ENCODE assay signal across 1 cellular context in genomic region chr20:46363874-46364669, GRCh38.
TF ChIP-seq lines count a peak whose summit lies in the region.

No MANE protein-coding gene starts in this region.

TF ChIP-seq in HEK293, 187 proteins besides CTCF, POLR2A, EP300 and RAD21 (continued from another document and continues in another):
- peak; percentile 74; the same call in 1 of the 2 replicates for TF ChIP-seq ZSCAN5A (tag by site-specific recombination; IDR thresholded peaks at IDR 0.05)
- TF ChIP-seq HOXC10 (CRISPR knock-in tag; IDR thresholded peaks at IDR 0.05) = no peak
- TF ChIP-seq ZNF626 (tag by site-specific recombination; IDR thresholded peaks at IDR 0.05) = no peak
- no peak for TF ChIP-seq OSR2 (tag by site-specific recombination; IDR thresholded peaks at IDR 0.05)
- TF ChIP-seq ZNF302 (tag by site-specific recombination; IDR thresholded peaks at IDR 0.05; ENCODE audit: low read depth) = no peak
- no peak for TF ChIP-seq ZNF530 (tag by site-specific recombination; IDR thresholded peaks at IDR 0.05; ENCODE audit: low read depth)
- TF ChIP-seq BCL6B (tag by site-specific recombination; IDR thresholded peaks at IDR 0.05) = no peak
- no peak for TF ChIP-seq PRDM6 (tag by site-specific recombination; IDR thresholded peaks at IDR 0.05)
- TF ChIP-seq TRIM28 (IDR thresholded peaks at IDR 0.05; ENCODE audit: borderline replicate concordance, low read length) = peak; percentile 25; the same call in 1 of the 2 replicates
- TF ChIP-seq ZNF624 (tag by site-specific recombination; IDR thresholded peaks at IDR 0.05) = no peak
- no peak for TF ChIP-seq ZNF354C (tag by site-specific recombination; IDR thresholded peaks at IDR 0.05; ENCODE audit: borderline replicate concordance, low read depth)
- peak; percentile 61 for TF ChIP-seq ZBTB26 (tag by site-specific recombination; optimal IDR thresholded peaks at IDR 0.05)
- TF ChIP-seq ZEB2 (tag by site-specific recombination; IDR thresholded peaks at IDR 0.05) = peak; percentile 73
- TF ChIP-seq ZBTB21 (tag by site-specific recombination; IDR thresholded peaks at IDR 0.05) = peak; percentile 77
- no peak for TF ChIP-seq SCRT1 (tag by site-specific recombination; IDR thresholded peaks at IDR 0.05; ENCODE audit: borderline replicate concordance)
- no peak for TF ChIP-seq ZNF114 (tag by site-specific recombination; IDR thresholded peaks at IDR 0.05)
- TF ChIP-seq ZNF416 (tag by site-specific recombination; IDR thresholded peaks at IDR 0.05) = no peak
- peak; percentile 93 for TF ChIP-seq ZXDB (tag by site-specific recombination; IDR thresholded peaks at IDR 0.05)
- TF ChIP-seq MZF1 (tag by site-specific recombination; IDR thresholded peaks at IDR 0.05; ENCODE audit: borderline replicate concordance) = no peak
- TF ChIP-seq ZNF16 (tag by site-specific recombination; IDR thresholded peaks at IDR 0.05; ENCODE audit: low read depth) = no peak
- TF ChIP-seq ZNF843 (tag by site-specific recombination; IDR thresholded peaks at IDR 0.05) = peak; percentile 67; the same call in 1 of the 2 replicates
- no peak for TF ChIP-seq ZBTB1 (tag by site-specific recombination; IDR thresholded peaks at IDR 0.05)
- TF ChIP-seq ZNF701 (tag by site-specific recombination; IDR thresholded peaks at IDR 0.05) = no peak
- peak; percentile 32; the same call in 1 of the 2 replicates for TF ChIP-seq ZNF366 (tag by site-specific recombination; conservative IDR thresholded peaks at IDR 0.05)
- TF ChIP-seq ZNF692 (tag by site-specific recombination; IDR thresholded peaks at IDR 0.05) = peak; percentile 78; the same call in 1 of the 2 replicates
- TF ChIP-seq ZNF324 (tag by site-specific recombination; IDR thresholded peaks at IDR 0.05) = peak; percentile 78; the same call in 1 of the 2 replicates
- TF ChIP-seq ZNF544 (tag by site-specific recombination; IDR thresholded peaks at IDR 0.05) = no peak
- TF ChIP-seq ZNF768 (tag by site-specific recombination; IDR thresholded peaks at IDR 0.05) = no peak
- TF ChIP-seq ZFHX2 (tag by site-specific recombination; conservative IDR thresholded peaks at IDR 0.05) = peak; percentile 82
- peak; percentile 64; the same call in 1 of the 2 replicates for TF ChIP-seq ZNF18 (tag by site-specific recombination; IDR thresholded peaks at IDR 0.05)
- no peak for TF ChIP-seq ZNF585B (tag by site-specific recombination; IDR thresholded peaks at IDR 0.05)
- no peak for TF ChIP-seq MEIS1 (CRISPR knock-in tag; IDR thresholded peaks at IDR 0.05; ENCODE audit: borderline replicate concordance)
- no peak for TF ChIP-seq ZNF623 (tag by site-specific recombination; IDR thresholded peaks at IDR 0.05)
- peak; percentile 97 for TF ChIP-seq ZNF561 (tag by site-specific recombination; IDR thresholded peaks at IDR 0.05; ENCODE audit: borderline replicate concordance)
- peak; percentile 73 for TF ChIP-seq PATZ1 (tag by site-specific recombination; IDR thresholded peaks at IDR 0.05)
- 0 out of 2 replicates have a peak, but pooled peaks have one; percentile 56 for TF ChIP-seq ZNF600 (tag by site-specific recombination; IDR thresholded peaks at IDR 0.05)
- TF ChIP-seq ZNF488 (tag by site-specific recombination; IDR thresholded peaks at IDR 0.05) = no peak
- TF ChIP-seq KLF17 (tag by site-specific recombination; IDR thresholded peaks at IDR 0.05) = peak; percentile 78
- peak; percentile 96 for TF ChIP-seq KLF9 (tag by site-specific recombination; IDR thresholded peaks at IDR 0.05; ENCODE audit: low read depth)
- TF ChIP-seq SALL2 (tag by site-specific recombination; IDR thresholded peaks at IDR 0.05; ENCODE audit: borderline replicate concordance) = no peak
- TF ChIP-seq HOXA7 (CRISPR knock-in tag; IDR thresholded peaks at IDR 0.05; ENCODE audit: borderline replicate concordance) = no peak
- peak; percentile 82; the same call in 1 of the 2 replicates for TF ChIP-seq KLF8 (tag by site-specific recombination; IDR thresholded peaks at IDR 0.05)
- no peak; the same call in 1 of the 2 replicates for TF ChIP-seq ZNF791 (tag by site-specific recombination; IDR thresholded peaks at IDR 0.05)
- TF ChIP-seq YY2 (tag by site-specific recombination; IDR thresholded peaks at IDR 0.05) = 0 out of 2 replicates have a peak, but pooled peaks have one; percentile 28
- TF ChIP-seq ZNF202 (tag by site-specific recombination; IDR thresholded peaks at IDR 0.05; ENCODE audit: borderline replicate concordance) = no peak
- no peak for TF ChIP-seq ZNF214 (tag by site-specific recombination; IDR thresholded peaks at IDR 0.05; ENCODE audit: borderline replicate concordance)
- TF ChIP-seq ZNF514 (tag by site-specific recombination; IDR thresholded peaks at IDR 0.05) = no peak
- no peak for TF ChIP-seq ZNF837 (tag by site-specific recombination; IDR thresholded peaks at IDR 0.05)
- TF ChIP-seq ZNF660 (tag by site-specific recombination; IDR thresholded peaks at IDR 0.05) = no peak
- TF ChIP-seq ZNF174 (tag by site-specific recombination; IDR thresholded peaks at IDR 0.05) = no peak
- no peak for TF ChIP-seq ZNF175 (tag by site-specific recombination; IDR thresholded peaks at IDR 0.05)
- no peak for TF ChIP-seq ZNF398 (tag by site-specific recombination; IDR thresholded peaks at IDR 0.05)
- TF ChIP-seq ZNF449 (tag by site-specific recombination; IDR thresholded peaks at IDR 0.05) = no peak
- TF ChIP-seq ZNF48 (tag by site-specific recombination; IDR thresholded peaks at IDR 0.05) = no peak
